1 cellular context compared by ENCODE assay signal in genomic region chr1:26938004-26938658, GRCh38.
TF ChIP-seq lines count a peak whose summit lies in the region.

No MANE protein-coding gene starts in this region.

TF ChIP-seq in HepG2, 621 proteins besides CTCF, POLR2A, EP300 and RAD21 (continues in another document):
- TF ChIP-seq ZNF468 (CRISPR knock-in tag; IDR thresholded peaks at IDR 0.05) (no peak), HMGXB3 (CRISPR knock-in tag; IDR thresholded peaks at IDR 0.05; ENCODE audit: borderline replicate concordance) (no peak), CBX5 (CRISPR knock-in tag; IDR thresholded peaks at IDR 0.05; ENCODE audit: borderline replicate concordance) (peak; percentile 54; the same call in 1 of the 2 replicates), SAFB2 (CRISPR knock-in tag; IDR thresholded peaks at IDR 0.05; ENCODE audit: borderline replicate concordance, low read depth) (peak; percentile 62; the same call in 1 of the 2 replicates), SETDB1 (CRISPR knock-in tag; IDR thresholded peaks at IDR 0.05; ENCODE audit: borderline replicate concordance) (no peak), ZNF570 (CRISPR knock-in tag; IDR thresholded peaks at IDR 0.05; ENCODE audit: borderline replicate concordance) (no peak), DMAP1 (CRISPR knock-in tag; IDR thresholded peaks at IDR 0.05) (no peak), ZNF234 (CRISPR knock-in tag; conservative IDR thresholded peaks at IDR 0.05) (no peak), FOXJ3 (CRISPR knock-in tag; IDR thresholded peaks at IDR 0.05; ENCODE audit: borderline replicate concordance) (peak; percentile 79; the same call in 1 of the 2 replicates), HNF4A (CRISPR knock-in tag; IDR thresholded peaks at IDR 0.05) (peak; percentile 97), SOX6 (IDR thresholded peaks at IDR 0.05) (no peak), SOX6 (CRISPR knock-in tag; IDR thresholded peaks at IDR 0.05) (peak; percentile 98), TRIM24 (CRISPR knock-in tag; IDR thresholded peaks at IDR 0.05) (0 out of 2 replicates have a peak, but pooled peaks have one; percentile 34), ZBTB39 (CRISPR knock-in tag; IDR thresholded peaks at IDR 0.05) (no peak), ZNF136 (CRISPR knock-in tag; IDR thresholded peaks at IDR 0.05; ENCODE audit: low read depth) (peak; percentile 69; the same call in 1 of the 2 replicates), FLYWCH1 (CRISPR knock-in tag; IDR thresholded peaks at IDR 0.05) (no peak), ZNF766 (CRISPR knock-in tag; IDR thresholded peaks at IDR 0.05; ENCODE audit: borderline replicate concordance) (no peak; the same call in 1 of the 2 replicates), ZC3H4 (CRISPR knock-in tag; IDR thresholded peaks at IDR 0.05; ENCODE audit: borderline replicate concordance) (no peak), ZNF260 (CRISPR knock-in tag; IDR thresholded peaks at IDR 0.05; ENCODE audit: borderline replicate concordance, low read depth) (no peak), HES4 (CRISPR knock-in tag; IDR thresholded peaks at IDR 0.05; ENCODE audit: borderline replicate concordance) (no peak), TERF1 (CRISPR knock-in tag; IDR thresholded peaks at IDR 0.05) (no peak), POLR2AphosphoS2 (IDR thresholded peaks at IDR 0.05; ENCODE audit: low read depth, low read length) (no peak; the same call in 1 of the 2 replicates), ZMYM4 (CRISPR knock-in tag; IDR thresholded peaks at IDR 0.05) (peak; percentile 91), TBX3 (IDR thresholded peaks at IDR 0.05; ENCODE audit: borderline replicate concordance) (no peak), ZNF619 (CRISPR knock-in tag; IDR thresholded peaks at IDR 0.05) (peak; percentile 79; the same call in 1 of the 2 replicates), TFE3 (CRISPR knock-in tag; IDR thresholded peaks at IDR 0.05) (no peak), ZNF512B (CRISPR knock-in tag; IDR thresholded peaks at IDR 0.05; ENCODE audit: borderline replicate concordance) (no peak), ARID2 (CRISPR knock-in tag; IDR thresholded peaks at IDR 0.05; ENCODE audit: borderline replicate concordance) (no peak), PLSCR1 (CRISPR knock-in tag; IDR thresholded peaks at IDR 0.05; ENCODE audit: borderline replicate concordance) (no peak), MYC (CRISPR knock-in tag; IDR thresholded peaks at IDR 0.05; ENCODE audit: borderline replicate concordance) (peak; percentile 66), ZNF333 (CRISPR knock-in tag; IDR thresholded peaks at IDR 0.05; ENCODE audit: borderline replicate concordance) (0 out of 2 replicates have a peak, but pooled peaks have one; percentile 66), ZBTB4 (CRISPR knock-in tag; IDR thresholded peaks at IDR 0.05; ENCODE audit: borderline replicate concordance) (peak; percentile 92; the same call in 1 of the 2 replicates), JARID2 (CRISPR knock-in tag; IDR thresholded peaks at IDR 0.05; ENCODE audit: insufficient replicate concordance) (no peak), RARG (CRISPR knock-in tag; IDR thresholded peaks at IDR 0.05; ENCODE audit: low read depth) (no peak), ZNF605 (CRISPR knock-in tag; IDR thresholded peaks at IDR 0.05) (peak; percentile 86; the same call in 1 of the 2 replicates), CHD4 (IDR thresholded peaks at IDR 0.05; ENCODE audit: borderline replicate concordance, low read length) (0 out of 2 replicates have a peak, but pooled peaks have one; percentile 48), AFF4 (CRISPR knock-in tag; IDR thresholded peaks at IDR 0.05) (no peak), MED8 (CRISPR knock-in tag; IDR thresholded peaks at IDR 0.05; ENCODE audit: insufficient replicate concordance) (peak; percentile 95), RORA (CRISPR knock-in tag; IDR thresholded peaks at IDR 0.05) (no peak), SALL1 (CRISPR knock-in tag; IDR thresholded peaks at IDR 0.05) (peak; percentile 98)
